Comparison of ENCODE assay signal across 9 cellular contexts in genomic region chr1:156742017-156742416, GRCh38. TPM values are rescaled to one million over a fixed set of nuclear protein-coding genes. Genes with fewer than 3 reads are reported as not detected.
A peak's percentile ranks its signal among the peaks of the same experiment; 100 is the strongest.
DNase-seq lines count a peak whose midpoint lies in the region; ATAC-seq and TF ChIP-seq lines count a peak whose summit lies in the region.
"Had no signal": no experiment of that assay in that cellular context is flagged by ENCODE, and none has a peak within 500 bp of the region (broad histone marks: within the 10 kb centered on the region; RNA-seq: fewer than 3 reads in every experiment).

No MANE protein-coding gene starts in this region.

- H3K9me3 Mint-ChIP-seq in activated naive CD4-positive, alpha-beta T cell treated with anti-CD3 and anti-CD28 coated beads, Interleukin-2, amount 50 U/mL, for 72 hours: no peaks in the 10 kb centered on the region

- peaks cover 17 to 52% of the 10 kb centered on the region in 2 donors for H3K36me3 Mint-ChIP-seq in activated naive CD4-positive, alpha-beta T cell treated with anti-CD3 and anti-CD28 coated beads, Interleukin-2, amount 50 U/mL, for 72 hours

- H3K27me3 ChIP-seq in heart right ventricle (no peaks in the 10 kb centered on the region), upper lobe of right lung (no peaks in the 10 kb centered on the region), thyroid gland (no peaks in the 10 kb centered on the region)

- H3K4me1 ChIP-seq in heart right ventricle: peaks cover 10 to 60% (median 37%) of the 10 kb centered on the region in 9 donors
- H3K4me1 ChIP-seq in mesodermal cell (ENCODE audit: control insufficient read depth, insufficient read depth, low read length, poor library complexity, severe bottlenecking): peaks cover 17% of the 10 kb centered on the region
- H3K4me1 ChIP-seq in upper lobe of right lung: peaks cover 17% of the 10 kb centered on the region
- H3K4me1 ChIP-seq in thyroid gland: peaks cover 26 to 28% of the 10 kb centered on the region in 2 donors

- intact Hi-C loops in heart right ventricle (cut with DNase I) (loop anchor here in 1 of 10 donors (10.0 kb wide), 1 partner anchor 237 kb away; the partner anchor contains the start of gene MEF2D), Right ventricle myocardium inferior (cut with DNase I) (no loop called here), upper lobe of right lung (cut with DNase I) (no loop called here), thyroid gland (cut with DNase I) (no loop called here)

- TF ChIP-seq POLR2A in thyroid gland (IDR thresholded peaks at IDR 0.05): no peak

- TF ChIP-seq CTCF in heart right ventricle (IDR thresholded peaks at IDR 0.05) (no peak), upper lobe of right lung (IDR thresholded peaks at IDR 0.05) (no peak), thyroid gland (IDR thresholded peaks at IDR 0.05) (no peak)

- WGBS in heart right ventricle, 2 donors: 87 to 91% methylated on average over 3 of the region's 3 CpGs
- WGBS in mesodermal cell (ENCODE audit: insufficient coverage in 2 of 2), 2 experiments: 100% methylated on average over 1 to 2 of the region's 3 CpGs
- 70 to 88% methylated on average over 3 of the region's 3 CpGs for WGBS in thyroid gland, 2 donors

- no peaks in the 10 kb centered on the region for H3K9me3 ChIP-seq in heart right ventricle
- no peaks in the 10 kb centered on the region for H3K9me3 ChIP-seq in mesodermal cell (ENCODE audit: control insufficient read depth, low read length)
- H3K9me3 ChIP-seq in upper lobe of right lung: no peaks in the 10 kb centered on the region
- no peaks in the 10 kb centered on the region for H3K9me3 ChIP-seq in thyroid gland

- peak overlapping the region in 1 of 10 donors; percentile 67 for H3K4me3 ChIP-seq in heart right ventricle
- H3K4me3 ChIP-seq in mesodermal cell (ENCODE audit: extremely low read depth, insufficient read depth, low read length, poor library complexity, severe bottlenecking): no peak overlapping the region
- H3K4me3 ChIP-seq in upper lobe of right lung: peak overlapping the region; percentile 40
- H3K4me3 ChIP-seq in thyroid gland (replicated peaks in 1 of 3): no peak overlapping the region

- DNase-seq in heart right ventricle: no peak
- no peak for DNase-seq in Right ventricle myocardium inferior (ENCODE audit: missing footprints)
- DNase-seq in activated naive CD4-positive, alpha-beta T cell treated with anti-CD3 and anti-CD28 coated beads, Interleukin-2, amount 50 U/mL, for 72 hours (ENCODE audit: low spot score in 2 of 2): no peak
- no peak for DNase-seq in upper lobe of right lung
- DNase-seq in thyroid gland: no peak
- no peak for DNase-seq in SK-N-DZ (ENCODE audit: low spot score)
- DNase-seq: NCI-H510A had no signal

- H3K27ac ChIP-seq in heart right ventricle (peak overlapping the region in 9 of 10 donors; percentile 61 to 96 (median 89)), mesodermal cell (ENCODE audit: low read depth, low read length, severe bottlenecking) (peak overlapping the region; percentile 76), upper lobe of right lung (peak overlapping the region; percentile 83), thyroid gland (peak overlapping the region in 1 of 3 donors; percentile 87)

- ATAC-seq in heart right ventricle: no peak
- no peak for ATAC-seq in Right ventricle myocardium inferior
- no peak for ATAC-seq in activated naive CD4-positive, alpha-beta T cell treated with anti-CD3 and anti-CD28 coated beads, Interleukin-2, amount 50 U/mL, for 72 hours
- no peak for ATAC-seq in upper lobe of right lung
- ATAC-seq in HG03354 (IDR thresholded peaks at IDR 0.05; ENCODE audit: poor library complexity, severe bottlenecking, unreplicated experiment): no peak

- H3K36me3 ChIP-seq in heart right ventricle: peaks cover 0 to 54% (median 29%) of the 10 kb centered on the region in 9 donors
- peaks cover 66% of the 10 kb centered on the region for H3K36me3 ChIP-seq in mesodermal cell (ENCODE audit: control insufficient read depth, insufficient read depth, low read length)
- H3K36me3 ChIP-seq in upper lobe of right lung: peaks cover 33% of the 10 kb centered on the region
- peaks cover 13 to 18% of the 10 kb centered on the region in 2 donors for H3K36me3 ChIP-seq in thyroid gland

- peak overlapping the region; percentile 94 to 98 for H3K27ac Mint-ChIP-seq in activated naive CD4-positive, alpha-beta T cell treated with anti-CD3 and anti-CD28 coated beads, Interleukin-2, amount 50 U/mL, for 72 hours

RNA-seq across cellular contexts. Expression of gene MRPL24, which starts 1.1 kb away (rescaled TPM):
- 100 to 1,000 TPM in 2 of 10 donors, 10 to 100 TPM in 8; 70.3 to 105 (median 86.7) TPM for total RNA-seq in heart right ventricle
- 100 to 1,000 TPM; 157 to 250 TPM for polyA plus RNA-seq in heart right ventricle
- total RNA-seq in Right ventricle myocardium inferior: 103 TPM
- 10 to 100 TPM; 61.4 to 70.4 TPM for total RNA-seq in activated naive CD4-positive, alpha-beta T cell treated with anti-CD3 and anti-CD28 coated beads, Interleukin-2, amount 50 U/mL, for 72 hours
- 42.2 TPM for polyA plus RNA-seq in mesodermal cell (2013, experiment 1 of 2)
- 38.4 TPM for polyA plus RNA-seq in mesodermal cell (2013, experiment 2 of 2)
- total RNA-seq in upper lobe of right lung: 41.8 TPM
- 10 to 100 TPM; 22.9 to 55.6 (median 35.9) TPM for total RNA-seq in thyroid gland
- polyA plus RNA-seq in SK-N-DZ (2014; cell fraction: cytosol; rRNA removed): 98.9 and 109 TPM in 2 replicates
- 67.7 and 93.2 TPM in 2 replicates for polyA plus RNA-seq in SK-N-DZ (2014; cell fraction: nucleus; rRNA removed)

RNA-seq across cellular contexts. Expression of gene HDGF, which starts 9.5 kb away (rescaled TPM):
- total RNA-seq in heart right ventricle (100 to 1,000 TPM; 135 to 202 (median 148) TPM), Right ventricle myocardium inferior (183 TPM), upper lobe of right lung (144 TPM), thyroid gland (100 to 1,000 TPM; 147 to 162 (median 148) TPM)
- polyA plus RNA-seq in heart right ventricle: 100 to 1,000 TPM in 1 of 2 donors, 10 to 100 TPM in 1; 69.8 to 126 TPM
- total RNA-seq in activated naive CD4-positive, alpha-beta T cell treated with anti-CD3 and anti-CD28 coated beads, Interleukin-2, amount 50 U/mL, for 72 hours: 100 to 1,000 TPM; 281 to 325 TPM
- polyA plus RNA-seq in mesodermal cell (2013, experiment 1 of 2): 265 TPM
- 248 TPM for polyA plus RNA-seq in mesodermal cell (2013, experiment 2 of 2)
- 375 and 505 TPM in 2 replicates for polyA plus RNA-seq in SK-N-DZ (2014; cell fraction: cytosol; rRNA removed)
- polyA plus RNA-seq in SK-N-DZ (2014; cell fraction: nucleus; rRNA removed): 394 and 426 TPM in 2 replicates

RNA-seq across cellular contexts. Expression of gene ISG20L2, which starts 13.5 kb away (rescaled TPM):
- total RNA-seq in heart right ventricle (10 to 100 TPM; 10.5 to 17.5 (median 15.2) TPM), Right ventricle myocardium inferior (13.1 TPM), upper lobe of right lung (28.3 TPM), thyroid gland (10 to 100 TPM; 13.6 to 34.9 (median 18.2) TPM)
- polyA plus RNA-seq in heart right ventricle: 10 to 100 TPM in 1 of 2 donors, 1 to 10 TPM in 1; 5.7 to 11.3 TPM
- 10 to 100 TPM; 46.2 to 50.7 TPM for total RNA-seq in activated naive CD4-positive, alpha-beta T cell treated with anti-CD3 and anti-CD28 coated beads, Interleukin-2, amount 50 U/mL, for 72 hours
- polyA plus RNA-seq in mesodermal cell (2013, experiment 1 of 2): 31.7 TPM
- polyA plus RNA-seq in mesodermal cell (2013, experiment 2 of 2): 24.1 TPM
- polyA plus RNA-seq in SK-N-DZ (2014; cell fraction: cytosol; rRNA removed): 40.3 and 50.7 TPM in 2 replicates
- polyA plus RNA-seq in SK-N-DZ (2014; cell fraction: nucleus; rRNA removed): 5.3 and 6.9 TPM in 2 replicates

RNA-seq across cellular contexts. Expression of gene METTL25B, which starts 13.7 kb away (rescaled TPM):
- total RNA-seq in heart right ventricle (10 to 100 TPM; 12.8 to 18.8 (median 15.2) TPM), Right ventricle myocardium inferior (16.6 TPM), upper lobe of right lung (42.4 TPM), thyroid gland (10 to 100 TPM; 15.5 to 33.4 (median 25.3) TPM)
- 10 to 100 TPM; 17.0 to 45.2 TPM for polyA plus RNA-seq in heart right ventricle
- total RNA-seq in activated naive CD4-positive, alpha-beta T cell treated with anti-CD3 and anti-CD28 coated beads, Interleukin-2, amount 50 U/mL, for 72 hours: 10 to 100 TPM; 39.4 to 64.9 TPM
- polyA plus RNA-seq in mesodermal cell (2013, experiment 1 of 2): 31.7 TPM
- 24.9 TPM for polyA plus RNA-seq in mesodermal cell (2013, experiment 2 of 2)
- 37.7 and 39.2 TPM in 2 replicates for polyA plus RNA-seq in SK-N-DZ (2014; cell fraction: cytosol; rRNA removed)
- polyA plus RNA-seq in SK-N-DZ (2014; cell fraction: nucleus; rRNA removed): 54.6 and 79.2 TPM in 2 replicates

RNA-seq across cellular contexts. Expression of gene PRCC, which starts 25.3 kb away (rescaled TPM):
- 10 to 100 TPM; 32.1 to 56.9 (median 44.2) TPM for total RNA-seq in heart right ventricle
- polyA plus RNA-seq in heart right ventricle: 10 to 100 TPM; 40.6 to 53.4 TPM
- 42.9 TPM for total RNA-seq in Right ventricle myocardium inferior
- 10 to 100 TPM; 44.5 to 72.1 TPM for total RNA-seq in activated naive CD4-positive, alpha-beta T cell treated with anti-CD3 and anti-CD28 coated beads, Interleukin-2, amount 50 U/mL, for 72 hours
- polyA plus RNA-seq in mesodermal cell (2013, experiment 1 of 2): 88.8 TPM
- 79.1 TPM for polyA plus RNA-seq in mesodermal cell (2013, experiment 2 of 2)
- 48.5 TPM for total RNA-seq in upper lobe of right lung
- total RNA-seq in thyroid gland: 10 to 100 TPM; 34.8 to 57.9 (median 43.6) TPM
- 50.6 and 54.6 TPM in 2 replicates for polyA plus RNA-seq in SK-N-DZ (2014; cell fraction: cytosol; rRNA removed)
- 27.8 and 36.4 TPM in 2 replicates for polyA plus RNA-seq in SK-N-DZ (2014; cell fraction: nucleus; rRNA removed)
